15 cellular contexts compared by ENCODE assay signal in genomic region chrX:69501433-69501832, GRCh38. TPM values are rescaled to one million over a fixed set of nuclear protein-coding genes. Genes with fewer than 3 reads are reported as not detected.
A peak's percentile ranks its signal among the peaks of the same experiment; 100 is the strongest.
DNase-seq lines count a peak whose midpoint lies in the region; FAIRE-seq and TF ChIP-seq lines count a peak whose summit lies in the region.
"Had no signal": no experiment of that assay in that cellular context is flagged by ENCODE, and none has a peak within 500 bp of the region (broad histone marks: within the 10 kb centered on the region; RNA-seq: fewer than 3 reads in every experiment).

No MANE protein-coding gene starts in this region.

- FAIRE-seq in HTR-8/SVneo (lab: Jason Lieb, UNC), result no peak
- FAIRE-seq: A204.1, GM18507 had no signal

- no peaks in the 10 kb centered on the region for H3K4me1 ChIP-seq in MM.1S (ENCODE audit: low read length)
- H3K4me1 ChIP-seq: adrenal gland had no signal

- no peak overlapping the region for H3K27ac ChIP-seq in MM.1S (ENCODE audit: low read length)
- H3K27ac ChIP-seq: adrenal gland, heart right ventricle, Peyer's patch had no signal

- no peak for TF ChIP-seq CTCF in MM.1S (IDR thresholded peaks at IDR 0.05; ENCODE audit: low read length)

- H3K79me2 ChIP-seq in MM.1S (ENCODE audit: low read length), result no peaks in the 10 kb centered on the region

- no peaks in the 10 kb centered on the region for H3K36me3 ChIP-seq in MM.1S (replicated peaks; ENCODE audit: insufficient read depth, low read length)
- H3K36me3 ChIP-seq: adrenal gland, heart right ventricle, Peyer's patch had no signal

- H3K4me3 ChIP-seq in MM.1S (ENCODE audit: low read length), result no peak overlapping the region
- H3K4me3 ChIP-seq: adrenal gland, heart right ventricle, Peyer's patch had no signal

- DNase-seq in DMS79 treated with DMSO at 0.1 percent for 48 hours (lab: John Stamatoyannopoulos, UW), result peak; percentile 20
- no peak for DNase-seq in DMS79 (lab: John Stamatoyannopoulos, UW)
- DNase-seq in MM.1S, result peak; percentile 12
- peak; percentile 11 for DNase-seq in dermis blood vessel endothelial cell
- peak; percentile 2 for DNase-seq in midbrain (lab: John Stamatoyannopoulos, UW)
- no peak for DNase-seq in HTR-8/SVneo (ENCODE audit: insufficient read length, low spot score)
- DNase-seq in putamen (ENCODE audit: low spot score), result no peak
- DNase-seq in activated gamma-delta T cell (lab: John Stamatoyannopoulos, UW), result no peak
- DNase-seq: Peyer's patch had no signal

- H3K9ac ChIP-seq in MM.1S (ENCODE audit: low read length), result no peak overlapping the region

- no peaks in the 10 kb centered on the region for H3K9me2 ChIP-seq in MM.1S (replicated peaks; ENCODE audit: insufficient read depth, low read length)

- no peaks in the 10 kb centered on the region for H4K20me1 ChIP-seq in MM.1S (ENCODE audit: insufficient read depth, low read length)

- no peak overlapping the region for H2AFZ ChIP-seq in MM.1S (ENCODE audit: low read length)

- no peaks in the 10 kb centered on the region for H3K9me3 ChIP-seq in MM.1S (replicated peaks; ENCODE audit: insufficient read depth, low read length)
- H3K9me3 ChIP-seq: adrenal gland, heart right ventricle, Peyer's patch had no signal

- no peak overlapping the region for H3K4me2 ChIP-seq in MM.1S (ENCODE audit: low read depth, low read length)

- no peaks in the 10 kb centered on the region for H3F3A ChIP-seq in MM.1S (ENCODE audit: insufficient read depth, low read length)

- no peaks in the 10 kb centered on the region for H3K27me3 ChIP-seq in MM.1S (replicated peaks; ENCODE audit: insufficient read depth, low read length)
- H3K27me3 ChIP-seq: Peyer's patch had no signal

RNA-seq across cellular contexts. Expression of gene NALF2, which starts 2.7 kb away (rescaled TPM):
- total RNA-seq in dermis blood vessel endothelial cell, result 0.05 and 2.9 TPM in 2 replicates
- total RNA-seq: M059J, mesothelial cell of epicardium had no signal

Comparison
In these comparisons a context has a peak if more than half of its experiments do, and no peak if none do; other contexts are left out.
1. DNase-seq: peak in DMS79 treated with DMSO at 0.1 percent for 48 hours (single experiment), MM.1S (single experiment), dermis blood vessel endothelial cell (single experiment) and midbrain (single experiment); none in DMS79 (single experiment), HTR-8/SVneo (single experiment), putamen (single experiment) and activated gamma-delta T cell (single experiment).